Comparison of ENCODE assay signal across 8 cellular contexts in the genomic region with DNA sequence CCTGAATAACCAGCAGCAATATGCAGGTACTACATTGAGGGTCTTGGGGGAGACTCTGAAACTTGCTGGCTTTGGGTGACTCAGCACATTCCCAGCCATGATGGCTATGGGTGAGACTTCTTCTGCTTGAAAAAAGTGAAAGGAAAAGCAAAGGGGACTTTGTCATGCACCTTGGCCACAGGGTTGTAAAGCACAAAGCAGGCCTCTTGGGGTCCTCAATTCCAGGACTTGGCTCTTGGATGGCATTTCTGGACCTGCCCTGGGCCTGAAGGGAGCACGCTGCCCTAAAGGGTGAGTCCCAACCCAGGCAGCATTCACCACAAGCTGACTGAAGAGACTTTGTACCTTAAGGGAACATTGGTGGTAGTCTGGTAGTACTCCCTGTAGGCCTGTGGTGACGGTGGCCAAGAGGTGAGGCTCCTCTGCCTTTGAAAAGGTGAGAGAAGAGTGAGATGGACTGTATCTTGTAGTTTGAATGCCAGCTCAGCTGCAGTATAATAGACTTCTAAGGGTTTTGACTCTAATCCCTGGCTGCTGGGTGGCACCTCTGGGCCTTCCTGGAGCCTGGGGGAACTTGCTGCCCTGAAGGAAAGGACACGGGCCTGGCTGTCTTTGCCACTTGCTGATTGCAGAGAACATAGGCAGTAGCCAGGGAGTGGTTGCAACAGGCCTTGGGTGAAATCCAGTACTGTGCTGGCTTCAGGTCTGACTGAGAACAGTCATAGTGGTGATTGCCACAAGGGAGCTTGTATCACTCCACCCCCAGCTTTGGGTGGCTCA. TPM values are rescaled to one million over a fixed set of nuclear protein-coding genes. Genes with fewer than 3 reads are reported as not detected.
DNase-seq lines count a peak whose midpoint lies in the region; ATAC-seq and TF ChIP-seq lines count a peak whose summit lies in the region.

No MANE protein-coding gene starts in this region.

- no peak overlapping the region for H3K4me3 ChIP-seq in lower leg skin (ENCODE audit: low read depth, poor library complexity, severe bottlenecking)
- H3K4me3 ChIP-seq in BE2C (ENCODE audit: low read depth, low read length) = no peak overlapping the region

- no peaks in the 10 kb centered on the region for H3K9me3 ChIP-seq in BE2C

- peak; percentile 17 for DNase-seq in NOMO-1 treated with DMSO at 0.1 percent for 48 hours (lab: John Stamatoyannopoulos, UW; ENCODE audit: unreplicated experiment)
- DNase-seq in NOMO-1 treated with dmso at 0.1 percent for 144 hours (lab: John Stamatoyannopoulos, UW; ENCODE audit: unreplicated experiment) = no peak
- peak; percentile 64 for DNase-seq in activated T-cell treated with anti-CD3 and anti-CD28 coated beads, Interleukin-2, amount 50 U/mL, for 24 hours
- peak; percentile 71 to 89 for DNase-seq in lower leg skin (ENCODE audit: low spot score in 2 of 2)
- no peak for DNase-seq in SHP77 (lab: John Stamatoyannopoulos, UW)
- no peak for DNase-seq in NCI-H82 treated with DMSO at 0.1 percent for 48 hours (lab: John Stamatoyannopoulos, UW; ENCODE audit: unreplicated experiment)
- DNase-seq in BE2C = no peak

- no peaks in the 10 kb centered on the region for H3K27me3 ChIP-seq in BE2C

- H3K27me3 Mint-ChIP-seq in activated T-cell treated with anti-CD3 and anti-CD28 coated beads, Interleukin-2, amount 50 U/mL, for 24 hours = no peaks in the 10 kb centered on the region

- peak; percentile 91 for ATAC-seq in HG02885 (IDR thresholded peaks at IDR 0.05; ENCODE audit: poor library complexity, unreplicated experiment)

- WGBS in lower leg skin, 2 donors = 63 to 66% methylated on average over 3 of the region's 3 CpGs

- no peak for TF ChIP-seq POLR2A in lower leg skin (IDR thresholded peaks at IDR 0.05)

- H3K4me3 Mint-ChIP-seq in activated T-cell treated with anti-CD3 and anti-CD28 coated beads, Interleukin-2, amount 50 U/mL, for 24 hours = peak overlapping the region; percentile 51

- peaks cover 8% of the 10 kb centered on the region for H3K36me3 Mint-ChIP-seq in activated T-cell treated with anti-CD3 and anti-CD28 coated beads, Interleukin-2, amount 50 U/mL, for 24 hours (ENCODE audit: low read depth)

- peak overlapping the region; percentile 97 for H3K27ac Mint-ChIP-seq in activated T-cell treated with anti-CD3 and anti-CD28 coated beads, Interleukin-2, amount 50 U/mL, for 24 hours

- H3K4me1 Mint-ChIP-seq in activated T-cell treated with anti-CD3 and anti-CD28 coated beads, Interleukin-2, amount 50 U/mL, for 24 hours (ENCODE audit: low read depth) = peaks cover 90% of the 10 kb centered on the region

- TF ChIP-seq CTCF in lower leg skin (IDR thresholded peaks at IDR 0.05) (no peak), BE2C (IDR thresholded peaks at IDR 0.05; ENCODE audit: low read depth, low read length) (no peak)

- no peaks in the 10 kb centered on the region for H3K36me3 ChIP-seq in BE2C

- H3K9me3 Mint-ChIP-seq in activated T-cell treated with anti-CD3 and anti-CD28 coated beads, Interleukin-2, amount 50 U/mL, for 24 hours = no peaks in the 10 kb centered on the region

- intact Hi-C loops in lower leg skin (cut with DNase I; ENCODE audit: low total_unique reads) = no loop called here

- H3K4me1 ChIP-seq in BE2C = no peaks in the 10 kb centered on the region

RNA-seq across cellular contexts. Expression of gene CYTIP, which starts 36.5 kb away (rescaled TPM):
- total RNA-seq in lower leg skin = 10 to 100 TPM in 1 of 4 donors, 1 to 10 TPM in 3; 5.3 to 10.8 (median 7.1) TPM
- polyA plus RNA-seq in BE2C (2012; ENCODE audit: insufficient read depth, insufficient read length, low read depth) = not detected

Comparison
In these comparisons a context has a peak if more than half of its experiments do, and no peak if none do; other contexts are left out.
1. DNase-seq: peak in NOMO-1 treated with DMSO at 0.1 percent for 48 hours (single experiment), activated T-cell treated with anti-CD3 and anti-CD28 coated beads, Interleukin-2, amount 50 U/mL, for 24 hours (single experiment) and lower leg skin (2 of 2); none in NOMO-1 treated with dmso at 0.1 percent for 144 hours (single experiment), SHP77 (0 of 2), NCI-H82 treated with DMSO at 0.1 percent for 48 hours (single experiment) and BE2C (single experiment).